1 cellular context compared by ENCODE assay signal in genomic region chr2:146252119-146252518, GRCh38.
TF ChIP-seq lines count a peak whose summit lies in the region.

No MANE protein-coding gene starts in this region.

TF ChIP-seq in K562, 482 proteins besides CTCF, POLR2A, EP300 and RAD21 (continued from another document):
- no peak for TF ChIP-seq MLX (CRISPR knock-in tag; conservative IDR thresholded peaks at IDR 0.05)
- no peak for TF ChIP-seq ZNF318 (IDR thresholded peaks at IDR 0.05; ENCODE audit: borderline replicate concordance in 1 of 2, low read depth in 1 of 2)
